Comparison of ENCODE assay signal across 8 cellular contexts in the genomic region with DNA sequence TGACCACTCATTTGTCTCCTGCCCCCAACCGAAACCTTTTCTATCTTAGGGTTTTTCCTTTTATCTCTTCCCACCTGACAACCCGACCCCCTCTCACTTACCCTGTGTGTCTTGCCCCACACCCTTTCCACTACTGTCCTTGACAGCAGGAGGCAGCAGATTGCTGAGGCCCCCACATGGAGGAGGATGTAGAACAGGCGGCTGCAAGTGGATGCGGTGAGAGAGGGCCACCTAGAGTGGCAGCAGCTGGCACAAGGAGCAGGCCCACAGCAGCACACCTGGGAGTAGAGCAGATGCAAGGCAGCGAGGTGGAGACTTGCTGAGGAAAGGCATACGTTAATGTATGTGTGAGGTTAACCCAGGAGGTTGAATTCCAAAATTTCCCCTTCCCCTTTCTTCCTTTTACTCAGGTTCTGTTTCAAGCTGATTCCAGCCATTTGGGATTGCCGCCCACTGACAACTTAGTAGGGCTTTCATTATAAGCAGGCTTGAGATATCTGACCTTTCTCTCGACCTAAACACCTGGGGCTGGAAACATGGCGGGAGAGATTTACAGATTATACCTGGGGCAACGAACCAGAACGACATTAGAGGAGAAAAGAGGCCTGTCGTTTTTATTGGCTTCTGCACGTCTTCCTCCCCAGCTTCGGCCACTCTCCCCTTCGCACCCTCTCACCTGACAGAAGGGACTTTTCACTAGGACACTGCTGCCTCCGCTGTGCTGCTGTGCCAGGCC. TPM values are rescaled to one million over a fixed set of nuclear protein-coding genes. Genes with fewer than 3 reads are reported as not detected.
DNase-seq lines count a peak whose midpoint lies in the region; ATAC-seq and TF ChIP-seq lines count a peak whose summit lies in the region.

No MANE protein-coding gene starts in this region.

- no CpG with 5 or more reads among the region's 16 CpGs for WGBS in H9 (ENCODE audit: extremely low coverage, insufficient read length, low lambda C conversion rate)

- peaks cover under 1% of the 10 kb centered on the region for H3K79me1 ChIP-seq in H9 (ENCODE audit: insufficient read depth, low read depth, low read length, poor library complexity, severe bottlenecking)

- H3K18ac ChIP-seq in H9 (ENCODE audit: insufficient read length, low read depth, low read length), result no peak overlapping the region

- no peak overlapping the region for H2BK20ac ChIP-seq in H9 (ENCODE audit: low read depth, low read length, poor library complexity, severe bottlenecking)

- H3K4me3 Mint-ChIP-seq in H9 (peak overlapping the region in 1 of 2 experiments; percentile 99; a peak in 2 of 5 replicates), memory B cell (peak overlapping the region; percentile 24)
- H3K4me3 Mint-ChIP-seq in activated CD4-positive, alpha-beta memory T cell treated with anti-CD3 and anti-CD28 coated beads, Interleukin-2, amount 10 ng/mL, durations not matched to agents 7 days and 5 days, result peak overlapping the region; percentile 13

- no peak overlapping the region for H4K5ac ChIP-seq in H9 (ENCODE audit: insufficient read length, low read depth, low read length)

- H3K23me2 ChIP-seq in H9 (ENCODE audit: insufficient read length, low read depth, low read length, poor library complexity, severe bottlenecking), result peaks cover 4% of the 10 kb centered on the region

- POLR2A ChIA-PET in activated CD4-positive, alpha-beta memory T cell treated with anti-CD3 and anti-CD28 coated beads, Interleukin-2, amount 10 ng/mL, durations not matched to agents 7 days and 5 days (lab: Charles Lee), result interaction anchor here (0.8 to 12.2 kb wide), 7 partner anchors 8 to 53 kb away, joined by 3 to 163 read pairs (median 18); partner anchors contain the start of genes ELL3, MFAP1, PDIA3 and SERF2

- H2BK120ac ChIP-seq in H9 (ENCODE audit: low read depth, low read length, poor library complexity, severe bottlenecking), result no peak overlapping the region

- H3K9me3 Mint-ChIP-seq in H9, result no peaks in the 10 kb centered on the region
- H3K9me3 Mint-ChIP-seq in activated CD4-positive, alpha-beta memory T cell treated with anti-CD3 and anti-CD28 coated beads, Interleukin-2, amount 10 ng/mL, durations not matched to agents 7 days and 5 days, result no peaks in the 10 kb centered on the region
- no peaks in the 10 kb centered on the region for H3K9me3 Mint-ChIP-seq in memory B cell

- H3K4ac ChIP-seq in H9 (ENCODE audit: low read depth, low read length), result no peak overlapping the region

- H3K4me1 ChIP-seq in H9 (ENCODE audit: insufficient read depth, low read length), result peaks cover 9% of the 10 kb centered on the region; the same call in 1 of the 2 replicates

- H3T11ph ChIP-seq in H9 (ENCODE audit: low read length), result no peak overlapping the region

- no peaks in the 10 kb centered on the region; the same call in 1 of the 2 replicates for H3K27me3 Mint-ChIP-seq in H9 (ENCODE audit: low read depth)
- H3K27me3 Mint-ChIP-seq in activated CD4-positive, alpha-beta memory T cell treated with anti-CD3 and anti-CD28 coated beads, Interleukin-2, amount 10 ng/mL, durations not matched to agents 7 days and 5 days, result no peaks in the 10 kb centered on the region
- H3K27me3 Mint-ChIP-seq in memory B cell, result no peaks in the 10 kb centered on the region

- ATAC-seq in memory B cell (ENCODE audit: low read depth) (no peak), GM21447 (IDR thresholded peaks at IDR 0.05; ENCODE audit: unreplicated experiment) (no peak)

- H3K27ac Mint-ChIP-seq in H9 (peak overlapping the region in 2 of 3 experiments; percentile 87 to 94; a peak in 4 of 7 replicates), memory B cell (peak overlapping the region; percentile 17)
- H3K27ac Mint-ChIP-seq in activated CD4-positive, alpha-beta memory T cell treated with anti-CD3 and anti-CD28 coated beads, Interleukin-2, amount 10 ng/mL, durations not matched to agents 7 days and 5 days, result peak overlapping the region; percentile 93

- TF ChIP-seq CTCF in 22Rv1 (IDR thresholded peaks at IDR 0.05) (peak; percentile 46), H9 (conservative IDR thresholded peaks at IDR 0.05) (no peak)

- no peak overlapping the region for H4K8ac ChIP-seq in H9 (replicated peaks; ENCODE audit: insufficient read length, low read depth, low read length)

- H3K9me3 ChIP-seq in H9 (ENCODE audit: control insufficient read depth, low read depth, low read length), result no peaks in the 10 kb centered on the region

- H3K9ac ChIP-seq in H9 (ENCODE audit: extremely low read depth, insufficient read length, low read length), result no peak overlapping the region

- H3K4me2 ChIP-seq in H9 (ENCODE audit: insufficient read depth, insufficient read length, low read length), result no peak overlapping the region

- H3K14ac ChIP-seq in H9 (ENCODE audit: insufficient read depth, low read length), result no peak overlapping the region

- H3K27me3 ChIP-seq in H9 (ENCODE audit: insufficient read depth, low read length), result no peaks in the 10 kb centered on the region

- H4K91ac ChIP-seq in H9 (ENCODE audit: insufficient read length, low read depth, low read length), result no peak overlapping the region

- H3K27ac ChIP-seq in 22Rv1 (peak overlapping the region; percentile 98), H9 (ENCODE audit: insufficient read length, low read depth, low read length) (no peak overlapping the region)

- no peak overlapping the region for H2BK5ac ChIP-seq in H9 (ENCODE audit: insufficient read length, low read length)

- no peak overlapping the region for H3K23ac ChIP-seq in H9 (ENCODE audit: insufficient read length, low read depth, low read length)

- no peaks in the 10 kb centered on the region for H4K20me1 ChIP-seq in H9 (ENCODE audit: control insufficient read depth, insufficient read depth, insufficient read length)

- H3K79me2 ChIP-seq in H9 (ENCODE audit: insufficient read depth, low read length), result no peaks in the 10 kb centered on the region

- peak; percentile 51 for DNase-seq in H9
- DNase-seq in activated CD4-positive, alpha-beta memory T cell treated with anti-CD3 and anti-CD28 coated beads, Interleukin-2, amount 10 ng/mL, durations not matched to agents 7 days and 5 days, result no peak
- DNase-seq in memory B cell (ENCODE audit: low spot score in 2 of 2), result no peak
- no peak for DNase-seq in ecto neural progenitor cell (ENCODE audit: low spot score)
- no peak for DNase-seq in NCI-H128 (lab: John Stamatoyannopoulos, UW; ENCODE audit: unreplicated experiment)
- no peak for DNase-seq in epidermal melanocyte (ENCODE audit: insufficient read length, low spot score)

- no peak overlapping the region for H2BK12ac ChIP-seq in H9 (ENCODE audit: insufficient read length, low read depth, low read length)

- CTCF ChIA-PET in activated CD4-positive, alpha-beta memory T cell treated with anti-CD3 and anti-CD28 coated beads, Interleukin-2, amount 10 ng/mL, durations not matched to agents 7 days and 5 days (lab: Charles Lee), result interaction anchor here (2.9 kb wide), 1 partner anchor 23 kb away, joined by 9 read pairs; the partner anchor contains the start of gene ELL3

- no peak overlapping the region for H2AK5ac ChIP-seq in H9 (ENCODE audit: insufficient read length, low read length)

- H3K56ac ChIP-seq in H9 (ENCODE audit: insufficient read length, low read depth, low read length), result no peak overlapping the region

- H3K4me1 Mint-ChIP-seq in H9 (peaks cover 59 to 64% of the 10 kb centered on the region in 2 experiments), memory B cell (peaks cover 34% of the 10 kb centered on the region)
- peaks cover 57% of the 10 kb centered on the region for H3K4me1 Mint-ChIP-seq in activated CD4-positive, alpha-beta memory T cell treated with anti-CD3 and anti-CD28 coated beads, Interleukin-2, amount 10 ng/mL, durations not matched to agents 7 days and 5 days

- no peak overlapping the region for H2AFZ ChIP-seq in H9 (ENCODE audit: low read length)

- H3K36me3 Mint-ChIP-seq in H9 (ENCODE audit: insufficient read depth in 1 of 3, low read depth in 3 of 3), result peaks cover 43 to 81% (median 55%) of the 10 kb centered on the region in 3 experiments
- peaks cover 71% of the 10 kb centered on the region for H3K36me3 Mint-ChIP-seq in activated CD4-positive, alpha-beta memory T cell treated with anti-CD3 and anti-CD28 coated beads, Interleukin-2, amount 10 ng/mL, durations not matched to agents 7 days and 5 days (ENCODE audit: low read depth)
- peaks cover 31% of the 10 kb centered on the region for H3K36me3 Mint-ChIP-seq in memory B cell

- H2BK15ac ChIP-seq in H9 (ENCODE audit: low read depth, low read length), result no peak overlapping the region

RNA-seq across cellular contexts. Expression of gene SERINC4, which starts 0.6 kb away (rescaled TPM):
- total RNA-seq in H9 (2021), result 0.17 and 0.26 TPM in 2 replicates
- total RNA-seq in activated CD4-positive, alpha-beta memory T cell treated with anti-CD3 and anti-CD28 coated beads, Interleukin-2, amount 10 ng/mL, durations not matched to agents 7 days and 5 days, result under 1 TPM; 0.15 to 0.18 TPM

RNA-seq across cellular contexts. Expression of gene HYPK, which starts 1.0 kb away (rescaled TPM):
- 25.4 and 25.9 TPM in 2 replicates for total RNA-seq in H9 (2021)
- 10 to 100 TPM; 14.3 to 14.4 TPM for total RNA-seq in activated CD4-positive, alpha-beta memory T cell treated with anti-CD3 and anti-CD28 coated beads, Interleukin-2, amount 10 ng/mL, durations not matched to agents 7 days and 5 days

RNA-seq across cellular contexts. Expression of gene SERF2, which starts 7.3 kb away (rescaled TPM):
- 819 and 831 TPM in 2 replicates for total RNA-seq in H9 (2021)
- 100 to 1,000 TPM; 907 to 928 TPM for total RNA-seq in activated CD4-positive, alpha-beta memory T cell treated with anti-CD3 and anti-CD28 coated beads, Interleukin-2, amount 10 ng/mL, durations not matched to agents 7 days and 5 days

RNA-seq across cellular contexts. Expression of gene ELL3, which starts 22.6 kb away (rescaled TPM):
- total RNA-seq in H9 (2021), result 6.4 and 7.2 TPM in 2 replicates
- total RNA-seq in activated CD4-positive, alpha-beta memory T cell treated with anti-CD3 and anti-CD28 coated beads, Interleukin-2, amount 10 ng/mL, durations not matched to agents 7 days and 5 days, result under 1 TPM; 0.25 to 0.33 TPM

RNA-seq across cellular contexts. Expression of gene MFAP1, which starts 25.1 kb away (rescaled TPM):
- total RNA-seq in H9 (2021), result 44.7 and 47.8 TPM in 2 replicates
- total RNA-seq in activated CD4-positive, alpha-beta memory T cell treated with anti-CD3 and anti-CD28 coated beads, Interleukin-2, amount 10 ng/mL, durations not matched to agents 7 days and 5 days, result 10 to 100 TPM; 34.4 to 37.3 TPM

Comparison
In these comparisons a context has a peak if more than half of its experiments do, and no peak if none do; other contexts are left out.
1. H3K27ac Mint-ChIP-seq: peak in every context shown above with its lines; median percentile 93 in activated CD4-positive, alpha-beta memory T cell treated with anti-CD3 and anti-CD28 coated beads, Interleukin-2, amount 10 ng/mL, durations not matched to agents 7 days and 5 days; 90 in H9; 17 in memory B cell.